16 cellular contexts compared by ENCODE assay signal in the genomic region with DNA sequence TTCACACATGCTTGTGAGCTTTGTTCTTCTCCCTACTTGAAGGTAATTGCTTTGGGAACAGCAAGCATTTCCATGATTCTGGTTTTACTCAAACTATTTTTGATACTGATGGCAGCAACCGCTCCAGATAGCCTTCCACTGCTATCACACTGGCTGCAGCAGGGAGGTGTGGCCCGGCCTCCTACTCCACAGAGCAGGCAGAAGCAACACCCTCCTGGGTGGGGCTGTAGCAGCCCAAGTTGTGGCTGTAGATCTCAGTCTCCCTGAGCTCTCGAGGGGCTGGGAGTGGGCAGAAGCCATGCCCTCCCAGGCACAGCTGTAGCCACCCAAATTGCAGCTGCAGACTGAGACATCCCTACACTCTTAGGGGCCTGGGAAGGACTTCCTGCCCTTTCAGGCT.
DNase-seq lines count a peak whose midpoint lies in the region; ATAC-seq and TF ChIP-seq lines count a peak whose summit lies in the region.
"Had no signal": no experiment of that assay in that cellular context is flagged by ENCODE, and none has a peak within 500 bp of the region (broad histone marks: within the 10 kb centered on the region; RNA-seq: fewer than 3 reads in every experiment).

No MANE protein-coding gene starts in this region.

- H3K9me3 ChIP-seq in left ventricle myocardium inferior (replicated peaks) (no peaks in the 10 kb centered on the region), right atrium auricular region (no peaks in the 10 kb centered on the region), upper lobe of left lung (no peaks in the 10 kb centered on the region)

- 67 to 83% methylated on average over 2 to 3 of the region's 3 CpGs for WGBS in upper lobe of left lung, 2 donors

- ATAC-seq in Right ventricle myocardium superior (ENCODE audit: poor library complexity) (peak; percentile 71), left ventricle myocardium superior (peak; percentile 23), upper lobe of left lung (ENCODE audit: low FRiP score in 2 of 2) (peak; percentile 31 to 54)
- ATAC-seq: GM23338, HCT116 had no signal

- no peak overlapping the region for H3K27ac ChIP-seq in left ventricle myocardium inferior (replicated peaks)
- H3K27ac ChIP-seq in right atrium auricular region: no peak overlapping the region
- no peak overlapping the region for H3K27ac ChIP-seq in upper lobe of left lung

- TF ChIP-seq POLR2A in upper lobe of left lung (IDR thresholded peaks at IDR 0.05): no peak

- H3K4me1 ChIP-seq in left ventricle myocardium inferior (no peaks in the 10 kb centered on the region), right atrium auricular region (no peaks in the 10 kb centered on the region), upper lobe of left lung (no peaks in the 10 kb centered on the region)

- H3K27me3 ChIP-seq in left ventricle myocardium inferior (ENCODE audit: low read depth): no peaks in the 10 kb centered on the region
- H3K27me3 ChIP-seq in right atrium auricular region: no peaks in the 10 kb centered on the region
- H3K27me3 ChIP-seq in upper lobe of left lung: no peaks in the 10 kb centered on the region

- no peak for DNase-seq in Right ventricle myocardium superior
- no peak for DNase-seq in left ventricle myocardium inferior
- no peak for DNase-seq in left ventricle myocardium superior
- DNase-seq in right atrium auricular region (ENCODE audit: low spot score): no peak
- peak in 1 of 2 donors; percentile 20 for DNase-seq in upper lobe of left lung
- no peak for DNase-seq in NCI-H2227 treated with DMSO at 0.1 percent for 48 hours (lab: John Stamatoyannopoulos, UW)
- DNase-seq: C1 segment of cervical spinal cord; Calu3; CD4-positive, alpha-beta memory T cell; COR-L47; DMS53; DMS79 treated with DMSO at 0.1 percent for 48 hours; GF-D8; H9 had no signal

- H3K4me3 ChIP-seq in left ventricle myocardium inferior: no peak overlapping the region
- H3K4me3 ChIP-seq in right atrium auricular region: no peak overlapping the region
- H3K4me3 ChIP-seq in upper lobe of left lung: no peak overlapping the region
- H3K4me3 ChIP-seq: GM23338 had no signal

- H3K36me3 ChIP-seq in left ventricle myocardium inferior (no peaks in the 10 kb centered on the region), right atrium auricular region (no peaks in the 10 kb centered on the region), upper lobe of left lung (no peaks in the 10 kb centered on the region)

- TF ChIP-seq EP300 in upper lobe of left lung (IDR thresholded peaks at IDR 0.05): no peak

- TF ChIP-seq CTCF in left ventricle myocardium inferior (IDR thresholded peaks at IDR 0.05; ENCODE audit: borderline replicate concordance) (no peak), right atrium auricular region (IDR thresholded peaks at IDR 0.05) (no peak), upper lobe of left lung (IDR thresholded peaks at IDR 0.05) (no peak)

- intact Hi-C loops in Right ventricle myocardium superior (cut with DNase I) (no loop called here), left ventricle myocardium inferior (cut with micrococcal nuclease) (no loop called here), left ventricle myocardium superior (cut with micrococcal nuclease) (no loop called here)
